In genomic region chr21:33962290-33962689, GRCh38 we compare ENCODE assay signal across 27 cellular contexts.
"Had no signal": no experiment of that assay in that cellular context is flagged by ENCODE, and none has a peak within 500 bp of the region (broad histone marks: within the 10 kb centered on the region; RNA-seq: fewer than 3 reads in every experiment).

No MANE protein-coding gene starts in this region.

- H3K27me3 Mint-ChIP-seq: natural killer cell treated with Interleukin-12 subunit alpha and Interleukin-12 subunit beta and Interleukin-15 and Interleukin-18, amount 100 ng/mL, for 72 hours had no signal

- H3K4me3 ChIP-seq: left lung, lower lobe of right lung, ovary, right atrium auricular region, right lobe of liver, smooth muscle cell, stomach, testis, thyroid gland, transverse colon, upper lobe of left lung had no signal

- H3K4me1 ChIP-seq: left lung, right atrium auricular region, right lobe of liver, stomach, testis, thyroid gland, transverse colon had no signal

- H3K36me3 ChIP-seq: left lung, lower lobe of right lung, ovary, right atrium auricular region, right lobe of liver, stomach, thyroid gland, upper lobe of left lung had no signal

- H3K9me3 ChIP-seq: lower lobe of right lung, ovary, testis, thyroid gland had no signal

- H3K27ac Mint-ChIP-seq: immature natural killer cell; mesothelial cell of epicardium; progenitor cell of endocrine pancreas; stimulated activated naive B cell treated with anti-CD40 and anti-IgM and Interleukin-4, amounts not matched to agents 10 μg/mL and 1 μg/mL and 100 μg/mL, for 72 hours had no signal

- H3K27ac ChIP-seq: left lung, lower lobe of right lung, ovary, right atrium auricular region, right lobe of liver, stomach, testis, thyroid gland, transverse colon, upper lobe of left lung had no signal

- H3K4me2 ChIP-seq: smooth muscle cell had no signal

- DNase-seq: hypothalamus; immature natural killer cell; kidney; left colon; left lung; lower lobe of right lung; mammary epithelial cell; mesendoderm; naive B cell; ovary; right lobe of liver; stimulated activated CD4-positive, alpha-beta T cell treated with anti-CD3 and anti-CD28 coated beads, Interleukin-1b, Interleukin-23, amount 100 ng/mL, for 48 hours; stimulated activated CD4-positive, alpha-beta T cell treated with anti-CD3 and anti-CD28 coated beads, Interleukin-2, amount 100 ng/mL, for 48 hours; stimulated activated CD4-positive, alpha-beta T cell treated with anti-CD3 and anti-CD28 coated beads, Interleukin-4, amount 100 ng/mL, for 4 hours; stimulated activated CD8-positive, alpha-beta memory T cell treated with anti-CD3 and anti-CD28 coated beads, Interleukin-4, amount 100 ng/mL, for 48 hours; stimulated activated naive B cell treated with anti-CD40 and anti-IgM and Interleukin-4, amounts not matched to agents 10 μg/mL and 1 μg/mL and 100 μg/mL, for 72 hours; stimulated activated naive CD8-positive, alpha-beta T cell treated with anti-CD3 and anti-CD28 coated beads, Interleukin-15, Interleukin-2, amounts not matched to agents 100 U/mL and 50 U/mL, for 24 hours; stomach; testis; thyroid gland; transverse colon; upper lobe of left lung had no signal

- H3K4me3 Mint-ChIP-seq: immature natural killer cell; mesothelial cell of epicardium; naive B cell; natural killer cell treated with Interleukin-12 subunit alpha and Interleukin-12 subunit beta and Interleukin-15 and Interleukin-18, amount 100 ng/mL, for 72 hours; stimulated activated naive B cell treated with anti-CD40 and anti-IgM and Interleukin-4, amounts not matched to agents 10 μg/mL and 1 μg/mL and 100 μg/mL, for 72 hours had no signal

- ATAC-seq: left colon; left lung; lower lobe of right lung; natural killer cell treated with Interleukin-12 subunit alpha and Interleukin-12 subunit beta and Interleukin-15 and Interleukin-18, amount 100 ng/mL, for 72 hours; right lobe of liver; stimulated activated naive B cell treated with anti-CD40 and anti-IgM and Interleukin-4, amounts not matched to agents 10 μg/mL and 1 μg/mL and 100 μg/mL, for 72 hours; stimulated activated naive CD8-positive, alpha-beta T cell treated with anti-CD3 and anti-CD28 coated beads, Interleukin-15, Interleukin-2, amounts not matched to agents 100 U/mL and 50 U/mL, for 24 hours had no signal

- H3K27me3 ChIP-seq: left lung, ovary, right atrium auricular region, right lobe of liver, stomach, testis, thyroid gland, transverse colon, upper lobe of left lung had no signal
